Comparison of ENCODE assay signal across 16 cellular contexts in the genomic region with DNA sequence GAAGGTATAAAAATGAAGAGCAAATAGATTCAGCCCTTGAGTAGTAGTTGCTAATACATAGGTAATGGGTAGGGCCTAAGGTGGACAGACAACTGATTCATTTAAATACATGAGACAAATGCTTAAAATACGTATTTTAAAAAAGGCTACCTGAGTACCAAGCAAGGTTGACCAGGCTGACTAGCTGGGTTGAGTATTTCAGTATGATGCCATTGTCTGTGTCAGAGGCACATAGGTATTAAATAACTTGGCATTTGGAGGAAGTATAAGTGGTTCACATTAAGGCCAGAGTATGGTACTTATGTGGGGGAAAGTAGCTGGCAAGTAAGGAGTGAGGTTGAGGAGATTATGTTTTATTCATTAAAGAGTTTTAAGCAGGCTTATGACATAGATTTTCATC. TPM values are rescaled to one million over a fixed set of nuclear protein-coding genes. Genes with fewer than 3 reads are reported as not detected.
A peak's percentile ranks its signal among the peaks of the same experiment; 100 is the strongest.
DNase-seq lines count a peak whose midpoint lies in the region; ATAC-seq and FAIRE-seq lines count a peak whose summit lies in the region.
"Had no signal": no experiment of that assay in that cellular context is flagged by ENCODE, and none has a peak within 500 bp of the region (broad histone marks: within the 10 kb centered on the region; RNA-seq: fewer than 3 reads in every experiment).

No MANE protein-coding gene starts in this region.

- no peaks in the 10 kb centered on the region for H3K27me3 ChIP-seq in CD8-positive, alpha-beta memory T cell (ENCODE audit: insufficient read depth, low read length, poor library complexity, severe bottlenecking)
- H3K27me3 ChIP-seq: breast epithelium, tibial nerve had no signal

- H3K4me1 Mint-ChIP-seq in CD8-positive, alpha-beta memory T cell, result peaks cover 83 to 98% (median 96%) of the 10 kb centered on the region in 3 donors

- no peaks in the 10 kb centered on the region for H3K9me3 Mint-ChIP-seq in CD8-positive, alpha-beta memory T cell

- H3K9me3 ChIP-seq in CD8-positive, alpha-beta memory T cell (ENCODE audit: low read length), result no peaks in the 10 kb centered on the region
- H3K9me3 ChIP-seq: breast epithelium, psoas muscle, tibial nerve had no signal

- H3K27ac Mint-ChIP-seq in CD8-positive, alpha-beta memory T cell, result peak overlapping the region; percentile 85 to 99 (median 88)

- H3K36me3 ChIP-seq in CD8-positive, alpha-beta memory T cell (ENCODE audit: insufficient read depth, low read length), result no peaks in the 10 kb centered on the region
- H3K36me3 ChIP-seq: breast epithelium, tibial nerve had no signal

- no peak for FAIRE-seq in frontal cortex (lab: Jason Lieb, UNC)

- no peak overlapping the region for H3K27ac ChIP-seq in CD8-positive, alpha-beta memory T cell (ENCODE audit: low read depth, low read length)
- H3K27ac ChIP-seq: breast epithelium, psoas muscle, tibial nerve had no signal

- peaks cover 0 to 2% (median 1%) of the 10 kb centered on the region in 3 donors for H3K36me3 Mint-ChIP-seq in CD8-positive, alpha-beta memory T cell

- POLR2A ChIA-PET in CD8-positive, alpha-beta memory T cell (lab: Charles Lee), result no interaction called here

- peaks cover 97% of the 10 kb centered on the region for H3K4me1 ChIP-seq in CD8-positive, alpha-beta memory T cell (ENCODE audit: insufficient read depth, low read length)

- H3K27me3 Mint-ChIP-seq in CD8-positive, alpha-beta memory T cell, result no peaks in the 10 kb centered on the region

- CTCF ChIA-PET in CD8-positive, alpha-beta memory T cell (lab: Charles Lee), result no interaction called here

- H3K4me3 ChIP-seq in CD8-positive, alpha-beta memory T cell (ENCODE audit: low read length), result peak overlapping the region; percentile 4
- H3K4me3 ChIP-seq in Jurkat, Clone E6-1 (ENCODE audit: low read length), result peak overlapping the region; percentile 18
- H3K4me3 ChIP-seq: breast epithelium, psoas muscle, tibial nerve had no signal

- no peak for DNase-seq in CD8-positive, alpha-beta memory T cell
- DNase-seq in Jurkat, Clone E6-1 (ENCODE audit: low read depth, low spot score), result no peak
- DNase-seq in kidney tubule cell (ENCODE audit: low spot score) (peak; percentile 48), putamen (ENCODE audit: low spot score) (no peak), NCI-H446 treated with DMSO at 0.1 percent for 48 hours (lab: John Stamatoyannopoulos, UW) (no peak), frontal cortex (ENCODE audit: low spot score in 2 of 2) (no peak)
- no peak for DNase-seq in stimulated activated CD4-positive, alpha-beta T cell treated with anti-CD3 and anti-CD28 coated beads, Interleukin-4, amount 100 ng/mL, for 1 hour
- DNase-seq: activated CD4-positive, CD25-positive, alpha-beta regulatory T cell treated with anti-CD3 and anti-CD28 coated beads, Interleukin-2, amount 50 U/mL, for 72 hours; Calu3; H7; left cardiac atrium; NCI-H2029 treated with DMSO at 0.1 percent for 48 hours; psoas muscle had no signal

- peak overlapping the region; percentile 13 to 70 (median 58) for H3K4me3 Mint-ChIP-seq in CD8-positive, alpha-beta memory T cell

- peak; percentile 0 for ATAC-seq in GM21447 (IDR thresholded peaks at IDR 0.05; ENCODE audit: unreplicated experiment)
- ATAC-seq: left cardiac atrium had no signal

RNA-seq across cellular contexts. Expression of a gene that starts 19.4 kb away (rescaled TPM):
- 10 to 100 TPM; 64.7 to 68.6 TPM for total RNA-seq in CD8-positive, alpha-beta memory T cell
- polyA plus RNA-seq in CD8-positive, alpha-beta memory T cell, result 80.8 TPM
- polyA plus RNA-seq in Jurkat, Clone E6-1 (2012; ENCODE audit: insufficient read depth, insufficient read length), result 120 TPM
- 15.1 TPM for total RNA-seq in frontal cortex
